ENCODE assay signal across 1 cellular context in the genomic region with DNA sequence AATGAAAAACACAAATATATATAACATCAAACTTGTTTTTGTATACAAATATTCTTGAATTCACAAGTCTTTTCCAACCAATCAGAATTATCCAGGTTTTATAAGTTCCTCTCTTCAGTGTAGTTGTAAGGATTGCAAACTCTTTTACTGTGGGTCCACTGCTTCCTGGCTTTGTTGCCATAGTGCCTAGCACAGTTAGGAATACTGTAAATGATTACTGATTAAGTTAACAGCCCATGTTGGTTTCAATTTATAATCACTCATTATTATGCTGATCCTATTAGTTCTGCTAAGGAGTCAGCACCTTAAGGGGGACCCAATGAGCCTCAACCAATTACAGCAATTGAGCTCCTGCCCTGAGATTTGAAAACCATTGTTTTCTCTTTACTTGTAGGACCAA.
TF ChIP-seq lines count a peak whose summit lies in the region.

No MANE protein-coding gene starts in this region.

TF ChIP-seq in GM23338, 12 proteins besides CTCF, POLR2A, EP300 and RAD21 (continued from another document):
- TF ChIP-seq, protein P1, sequence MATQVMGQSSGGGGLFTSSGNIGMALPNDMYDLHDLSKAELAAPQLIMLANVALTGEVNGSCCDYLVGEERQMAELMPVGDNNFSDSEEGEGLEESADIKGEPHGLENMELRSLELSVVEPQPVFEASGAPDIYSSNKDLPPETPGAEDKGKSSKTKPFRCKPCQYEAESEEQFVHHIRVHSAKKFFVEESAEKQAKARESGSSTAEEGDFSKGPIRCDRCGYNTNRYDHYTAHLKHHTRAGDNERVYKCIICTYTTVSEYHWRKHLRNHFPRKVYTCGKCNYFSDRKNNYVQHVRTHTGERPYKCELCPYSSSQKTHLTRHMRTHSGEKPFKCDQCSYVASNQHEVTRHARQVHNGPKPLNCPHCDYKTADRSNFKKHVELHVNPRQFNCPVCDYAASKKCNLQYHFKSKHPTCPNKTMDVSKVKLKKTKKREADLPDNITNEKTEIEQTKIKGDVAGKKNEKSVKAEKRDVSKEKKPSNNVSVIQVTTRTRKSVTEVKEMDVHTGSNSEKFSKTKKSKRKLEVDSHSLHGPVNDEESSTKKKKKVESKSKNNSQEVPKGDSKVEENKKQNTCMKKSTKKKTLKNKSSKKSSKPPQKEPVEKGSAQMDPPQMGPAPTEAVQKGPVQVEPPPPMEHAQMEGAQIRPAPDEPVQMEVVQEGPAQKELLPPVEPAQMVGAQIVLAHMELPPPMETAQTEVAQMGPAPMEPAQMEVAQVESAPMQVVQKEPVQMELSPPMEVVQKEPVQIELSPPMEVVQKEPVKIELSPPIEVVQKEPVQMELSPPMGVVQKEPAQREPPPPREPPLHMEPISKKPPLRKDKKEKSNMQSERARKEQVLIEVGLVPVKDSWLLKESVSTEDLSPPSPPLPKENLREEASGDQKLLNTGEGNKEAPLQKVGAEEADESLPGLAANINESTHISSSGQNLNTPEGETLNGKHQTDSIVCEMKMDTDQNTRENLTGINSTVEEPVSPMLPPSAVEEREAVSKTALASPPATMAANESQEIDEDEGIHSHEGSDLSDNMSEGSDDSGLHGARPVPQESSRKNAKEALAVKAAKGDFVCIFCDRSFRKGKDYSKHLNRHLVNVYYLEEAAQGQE (IDR thresholded peaks at IDR 0.05; ENCODE audit: unreplicated experiment) = no peak
- TF ChIP-seq, protein P2, sequence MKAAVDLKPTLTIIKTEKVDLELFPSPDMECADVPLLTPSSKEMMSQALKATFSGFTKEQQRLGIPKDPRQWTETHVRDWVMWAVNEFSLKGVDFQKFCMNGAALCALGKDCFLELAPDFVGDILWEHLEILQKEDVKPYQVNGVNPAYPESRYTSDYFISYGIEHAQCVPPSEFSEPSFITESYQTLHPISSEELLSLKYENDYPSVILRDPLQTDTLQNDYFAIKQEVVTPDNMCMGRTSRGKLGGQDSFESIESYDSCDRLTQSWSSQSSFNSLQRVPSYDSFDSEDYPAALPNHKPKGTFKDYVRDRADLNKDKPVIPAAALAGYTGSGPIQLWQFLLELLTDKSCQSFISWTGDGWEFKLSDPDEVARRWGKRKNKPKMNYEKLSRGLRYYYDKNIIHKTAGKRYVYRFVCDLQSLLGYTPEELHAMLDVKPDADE (IDR thresholded peaks at IDR 0.05) = no peak
TF ChIP-seq in GM23338: peak in this region for 0.
